9 cellular contexts compared by ENCODE assay signal in the genomic region with DNA sequence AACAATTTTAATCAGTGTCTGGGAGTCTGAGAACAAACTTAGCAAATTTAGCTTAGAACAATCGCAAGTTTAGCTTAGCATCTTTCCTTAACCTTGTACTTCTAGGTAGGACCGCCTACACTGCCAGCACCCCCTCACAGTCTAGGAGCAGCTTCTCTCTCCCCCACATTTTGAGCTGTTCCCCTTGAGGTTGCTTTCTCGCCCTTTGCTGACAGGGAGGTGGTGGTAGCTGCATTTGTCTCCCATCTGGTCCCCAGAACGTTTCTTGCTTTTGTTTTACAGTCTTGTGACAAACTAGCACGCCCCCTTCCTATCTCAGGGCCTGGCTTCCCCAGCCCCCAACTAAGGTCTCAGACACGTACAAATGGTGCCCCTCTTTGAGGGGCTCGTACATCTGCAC. TPM values are rescaled to one million over a fixed set of nuclear protein-coding genes. Genes with fewer than 3 reads are reported as not detected.
DNase-seq lines count a peak whose midpoint lies in the region; TF ChIP-seq lines count a peak whose summit lies in the region.
"Had no signal": no experiment of that assay in that cellular context is flagged by ENCODE, and none has a peak within 500 bp of the region (broad histone marks: within the 10 kb centered on the region; RNA-seq: fewer than 3 reads in every experiment).

No MANE protein-coding gene starts in this region.

- no peak for TF ChIP-seq CTCF in liver (IDR thresholded peaks at IDR 0.05; ENCODE audit: low read depth, low read length, missing input control)

- H3K9ac ChIP-seq in liver (ENCODE audit: low read depth in 1 of 2, low read length in 2 of 2) (peak overlapping the region in 1 of 2 donors; percentile 8), subcutaneous abdominal adipose tissue (ENCODE audit: low read length in 5 of 5) (peak overlapping the region; percentile 1 to 66 (median 40))

- H3K4me1 Mint-ChIP-seq in T-helper 2 cell treated with Interferon-gamma antibody and Interleukin-4, amounts not matched to agents 5 μg/mL and 100 μg/mL, for 36 hours (ENCODE audit: low read depth) = peaks cover 62% of the 10 kb centered on the region
- peaks cover 57% of the 10 kb centered on the region for H3K4me1 Mint-ChIP-seq in activated T-helper 2 cell treated with anti-CD3 and anti-CD28 coated beads, Interferon-gamma antibody, Interleukin-2, Interleukin-4, amounts not matched to agents 10 μg/mL and 5 μg/mL and 100 μg/mL, durations not matched to agents 14 hours and 24 hours and 36 hours (ENCODE audit: low read depth)

- H3K36me3 Mint-ChIP-seq in T-helper 2 cell treated with Interferon-gamma antibody and Interleukin-4, amounts not matched to agents 5 μg/mL and 100 μg/mL, for 36 hours (ENCODE audit: low read depth) = peaks cover 67% of the 10 kb centered on the region
- H3K36me3 Mint-ChIP-seq in activated T-helper 2 cell treated with anti-CD3 and anti-CD28 coated beads, Interferon-gamma antibody, Interleukin-2, Interleukin-4, amounts not matched to agents 10 μg/mL and 5 μg/mL and 100 μg/mL, durations not matched to agents 14 hours and 24 hours and 36 hours (ENCODE audit: low read depth) = peaks cover 62% of the 10 kb centered on the region

- H3K4me1 ChIP-seq in liver (ENCODE audit: control insufficient read depth in 4 of 4, insufficient read depth in 4 of 4, low read length in 3 of 4) = peaks cover 25 to 51% (median 45%) of the 10 kb centered on the region in 4 donors
- H3K4me1 ChIP-seq in subcutaneous abdominal adipose tissue (ENCODE audit: control insufficient read depth in 5 of 5, insufficient read depth in 5 of 5, low read length in 5 of 5) = peaks cover 34 to 66% (median 63%) of the 10 kb centered on the region in 5 donors

- no peak overlapping the region for H3K4me3 Mint-ChIP-seq in T-helper 2 cell treated with Interferon-gamma antibody and Interleukin-4, amounts not matched to agents 5 μg/mL and 100 μg/mL, for 36 hours
- no peak overlapping the region for H3K4me3 Mint-ChIP-seq in activated T-helper 2 cell treated with anti-CD3 and anti-CD28 coated beads, Interferon-gamma antibody, Interleukin-2, Interleukin-4, amounts not matched to agents 10 μg/mL and 5 μg/mL and 100 μg/mL, durations not matched to agents 14 hours and 24 hours and 36 hours (ENCODE audit: low read depth)

- H3K9me3 ChIP-seq in liver (ENCODE audit: control insufficient read depth in 4 of 4, low read length in 3 of 4) (no peaks in the 10 kb centered on the region), subcutaneous abdominal adipose tissue (ENCODE audit: control insufficient read depth in 5 of 5, low read length in 5 of 5) (no peaks in the 10 kb centered on the region)

- TF ChIP-seq RAD21 in liver (IDR thresholded peaks at IDR 0.05) = no peak

- H3K27me3 Mint-ChIP-seq in T-helper 2 cell treated with Interferon-gamma antibody and Interleukin-4, amounts not matched to agents 5 μg/mL and 100 μg/mL, for 36 hours (ENCODE audit: low read depth) = no peaks in the 10 kb centered on the region
- no peaks in the 10 kb centered on the region for H3K27me3 Mint-ChIP-seq in activated T-helper 2 cell treated with anti-CD3 and anti-CD28 coated beads, Interferon-gamma antibody, Interleukin-2, Interleukin-4, amounts not matched to agents 10 μg/mL and 5 μg/mL and 100 μg/mL, durations not matched to agents 14 hours and 24 hours and 36 hours (ENCODE audit: low read depth)

- H3K27ac Mint-ChIP-seq in T-helper 2 cell treated with Interferon-gamma antibody and Interleukin-4, amounts not matched to agents 5 μg/mL and 100 μg/mL, for 36 hours = peak overlapping the region; percentile 66
- H3K27ac Mint-ChIP-seq in activated T-helper 2 cell treated with anti-CD3 and anti-CD28 coated beads, Interferon-gamma antibody, Interleukin-2, Interleukin-4, amounts not matched to agents 10 μg/mL and 5 μg/mL and 100 μg/mL, durations not matched to agents 14 hours and 24 hours and 36 hours = peak overlapping the region; percentile 15

- no peak for DNase-seq in T-helper 2 cell treated with Interferon-gamma antibody and Interleukin-4, amounts not matched to agents 5 μg/mL and 100 μg/mL, for 36 hours (ENCODE audit: low spot score)
- DNase-seq in T-helper 2 cell = no peak
- DNase-seq in activated T-helper 2 cell treated with anti-CD3 and anti-CD28 coated beads, Interferon-gamma antibody, Interleukin-2, Interleukin-4, amounts not matched to agents 10 μg/mL and 5 μg/mL and 100 μg/mL, durations not matched to agents 14 hours and 24 hours and 36 hours (ENCODE audit: low spot score) = no peak
- DNase-seq in stimulated activated naive CD4-positive, alpha-beta T cell treated with Interleukin-2 at 50 U/mL for 16 hours (lab: John Stamatoyannopoulos, UW) = no peak
- DNase-seq in islet precursor cell = no peak
- no peak for DNase-seq in EL
- DNase-seq: activated CD8-positive, alpha-beta memory T cell treated with anti-CD3 and anti-CD28 coated beads for 24 hours had no signal

- H3K27ac ChIP-seq in liver (ENCODE audit: low read depth in 1 of 2, low read length in 2 of 2) (peak overlapping the region; percentile 93 to 94), subcutaneous abdominal adipose tissue (ENCODE audit: low read depth, low read length) (peak overlapping the region; percentile 88)

- no peak overlapping the region for H3K4me3 ChIP-seq in liver (ENCODE audit: low read depth in 1 of 3, low read length in 3 of 3)
- peak overlapping the region in 1 of 5 donors; percentile 35 for H3K4me3 ChIP-seq in subcutaneous abdominal adipose tissue (ENCODE audit: low read depth in 1 of 5, low read length in 5 of 5)

- WGBS in liver = 63% methylated on average over 7 of the region's 7 CpGs

- H3K36me3 ChIP-seq in liver (ENCODE audit: control insufficient read depth in 4 of 4, insufficient read depth in 3 of 4, low read depth in 1 of 4, low read length in 3 of 4) (no peaks in the 10 kb centered on the region), subcutaneous abdominal adipose tissue (ENCODE audit: control insufficient read depth in 5 of 5, insufficient read depth in 5 of 5, low read length in 5 of 5) (peaks cover 0 to 3% (median 0%) of the 10 kb centered on the region in 5 donors)

- no peaks in the 10 kb centered on the region for H3K27me3 ChIP-seq in liver (ENCODE audit: control insufficient read depth in 4 of 4, insufficient read depth in 4 of 4, low read length in 3 of 4)
- no peaks in the 10 kb centered on the region for H3K27me3 ChIP-seq in subcutaneous abdominal adipose tissue (ENCODE audit: control insufficient read depth in 5 of 5, insufficient read depth in 4 of 5, low read length in 5 of 5)

- peaks cover 9% of the 10 kb centered on the region for H3K9me3 Mint-ChIP-seq in T-helper 2 cell treated with Interferon-gamma antibody and Interleukin-4, amounts not matched to agents 5 μg/mL and 100 μg/mL, for 36 hours
- no peaks in the 10 kb centered on the region for H3K9me3 Mint-ChIP-seq in activated T-helper 2 cell treated with anti-CD3 and anti-CD28 coated beads, Interferon-gamma antibody, Interleukin-2, Interleukin-4, amounts not matched to agents 10 μg/mL and 5 μg/mL and 100 μg/mL, durations not matched to agents 14 hours and 24 hours and 36 hours

- intact Hi-C loops in activated T-helper 2 cell treated with anti-CD3 and anti-CD28 coated beads, Interferon-gamma antibody, Interleukin-2, Interleukin-4, amounts not matched to agents 10 μg/mL and 5 μg/mL and 100 μg/mL, durations not matched to agents 14 hours and 24 hours and 36 hours (cut with micrococcal nuclease) = no loop called here

TF ChIP-seq in liver, 16 proteins besides CTCF, POLR2A, EP300 and RAD21 (continues in another document):
- TF ChIP-seq YY1 (IDR thresholded peaks at IDR 0.05) (no peak), REST (IDR thresholded peaks at IDR 0.05) (no peak), SP1 (IDR thresholded peaks at IDR 0.05) (no peak), TAF1 (conservative IDR thresholded peaks at IDR 0.05) (no peak), JUND (IDR thresholded peaks at IDR 0.05) (no peak)
- TF ChIP-seq, protein P1, sequence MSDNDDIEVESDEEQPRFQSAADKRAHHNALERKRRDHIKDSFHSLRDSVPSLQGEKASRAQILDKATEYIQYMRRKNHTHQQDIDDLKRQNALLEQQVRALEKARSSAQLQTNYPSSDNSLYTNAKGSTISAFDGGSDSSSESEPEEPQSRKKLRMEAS (IDR thresholded peaks at IDR 0.05) = no peak

RNA-seq across cellular contexts. Expression of gene CRTC3, which starts 27.4 kb away (rescaled TPM):
- 59.7 and 61.8 TPM in 2 replicates for total RNA-seq in activated T-helper 2 cell treated with anti-CD3 and anti-CD28 coated beads, Interferon-gamma antibody, Interleukin-2, Interleukin-4, amounts not matched to agents 10 μg/mL and 5 μg/mL and 100 μg/mL, durations not matched to agents 14 hours and 24 hours and 36 hours
- 10 to 100 TPM in 1 of 2 donors, 1 to 10 TPM in 1; 9.2 to 16.8 TPM for total RNA-seq in liver
- polyA plus RNA-seq in liver = 1 to 10 TPM; 5.1 to 6.0 TPM
